Comparison of ENCODE assay signal across 24 cellular contexts in genomic region chr3:62525276-62525675, GRCh38.
DNase-seq lines count a peak whose midpoint lies in the region; ATAC-seq and TF ChIP-seq lines count a peak whose summit lies in the region.
"Had no signal": no experiment of that assay in that cellular context is flagged by ENCODE, and none has a peak within 500 bp of the region (broad histone marks: within the 10 kb centered on the region; RNA-seq: fewer than 3 reads in every experiment).

No MANE protein-coding gene starts in this region.

- no peak for ATAC-seq in HG03432 (IDR thresholded peaks at IDR 0.05; ENCODE audit: unreplicated experiment)
- ATAC-seq: activated T-cell treated with anti-CD3 and anti-CD28 coated beads, Interleukin-2, amount 50 U/mL, for 4 hours; CD8-positive, alpha-beta T cell; right cardiac atrium had no signal

- H3K9me3 ChIP-seq in A673 (ENCODE audit: low read depth, low read length, poor library complexity, severe bottlenecking) = no peaks in the 10 kb centered on the region

- POLR2A ChIA-PET in A673 (lab: Charles Lee; ENCODE audit: low non-redundant PET) = no interaction called here

- CTCF ChIA-PET in A673 (lab: Charles Lee) = no interaction called here

- intact Hi-C loops in activated CD4-positive, alpha-beta T cell treated with anti-CD3 and anti-CD28 coated beads, Interleukin-2, amount 10 ng/mL, durations not matched to agents 24 days and 14 days (cut with micrococcal nuclease) = no loop called here
- intact Hi-C loops in A673 (cut with micrococcal nuclease; ENCODE audit: unreplicated experiment) = no loop called here

- BruUV-seq in A673 (replicated peaks; lab: Mats Ljungman, UMichigan) = no TSS peak

- no peak overlapping the region for H3K27ac Mint-ChIP-seq in activated CD4-positive, alpha-beta T cell treated with anti-CD3 and anti-CD28 coated beads, Interleukin-2, amount 10 ng/mL, durations not matched to agents 24 days and 14 days
- H3K27ac Mint-ChIP-seq: activated CD4-positive, alpha-beta memory T cell treated with anti-CD3 and anti-CD28 coated beads, Interleukin-2, amount 10 ng/mL, durations not matched to agents 7 days and 5 days; brain; CD8-positive, alpha-beta T cell; type B pancreatic cell had no signal

- no peaks in the 10 kb centered on the region for H3K36me3 Mint-ChIP-seq in activated CD4-positive, alpha-beta T cell treated with anti-CD3 and anti-CD28 coated beads, Interleukin-2, amount 10 ng/mL, durations not matched to agents 24 days and 14 days (ENCODE audit: low read depth)
- H3K36me3 Mint-ChIP-seq: CD8-positive, alpha-beta T cell; type B pancreatic cell had no signal

- H3K27me3 Mint-ChIP-seq in activated CD4-positive, alpha-beta T cell treated with anti-CD3 and anti-CD28 coated beads, Interleukin-2, amount 10 ng/mL, durations not matched to agents 24 days and 14 days = no peaks in the 10 kb centered on the region
- H3K27me3 Mint-ChIP-seq: activated CD4-positive, alpha-beta memory T cell treated with anti-CD3 and anti-CD28 coated beads, Interleukin-2, amount 10 ng/mL, durations not matched to agents 7 days and 5 days had no signal

- H3K9me3 Mint-ChIP-seq in activated CD4-positive, alpha-beta T cell treated with anti-CD3 and anti-CD28 coated beads, Interleukin-2, amount 10 ng/mL, durations not matched to agents 24 days and 14 days = no peaks in the 10 kb centered on the region
- H3K9me3 Mint-ChIP-seq: activated T-cell treated with anti-CD3 and anti-CD28 coated beads, Interleukin-2, amount 50 U/mL, for 4 hours; CD8-positive, alpha-beta T cell; type B pancreatic cell had no signal

- H3K4me1 ChIP-seq in A673 (ENCODE audit: insufficient read depth, low read length, poor library complexity, severe bottlenecking) = no peaks in the 10 kb centered on the region

- no peak overlapping the region for H3K4me3 Mint-ChIP-seq in activated CD4-positive, alpha-beta T cell treated with anti-CD3 and anti-CD28 coated beads, Interleukin-2, amount 10 ng/mL, durations not matched to agents 24 days and 14 days
- H3K4me3 Mint-ChIP-seq: activated CD4-positive, alpha-beta memory T cell treated with anti-CD3 and anti-CD28 coated beads, Interleukin-2, amount 10 ng/mL, durations not matched to agents 7 days and 5 days; activated T-cell treated with anti-CD3 and anti-CD28 coated beads, Interleukin-2, amount 50 U/mL, for 4 hours; brain; CD8-positive, alpha-beta T cell; type B pancreatic cell had no signal

- H3K4me1 Mint-ChIP-seq in activated CD4-positive, alpha-beta T cell treated with anti-CD3 and anti-CD28 coated beads, Interleukin-2, amount 10 ng/mL, durations not matched to agents 24 days and 14 days = no peaks in the 10 kb centered on the region
- H3K4me1 Mint-ChIP-seq: activated CD4-positive, alpha-beta memory T cell treated with anti-CD3 and anti-CD28 coated beads, Interleukin-2, amount 10 ng/mL, durations not matched to agents 7 days and 5 days; brain had no signal

- TF ChIP-seq CTCF in AG10803 (conservative IDR thresholded peaks at IDR 0.05; ENCODE audit: low read length) (no peak), A673 (conservative IDR thresholded peaks at IDR 0.05; ENCODE audit: low read depth, low read length) (no peak)

- no peak overlapping the region for H3K27ac ChIP-seq in A673 (ENCODE audit: low read depth, low read length, poor library complexity, severe bottlenecking)

- peaks cover 8% of the 10 kb centered on the region for H3K27me3 ChIP-seq in A673 (replicated peaks; ENCODE audit: insufficient read depth, low read depth, low read length, poor library complexity)

- DNase-seq in AG10803 (ENCODE audit: low read depth) = peak; percentile 26
- peak; percentile 34 for DNase-seq in HT1080 (ENCODE audit: low read depth)
- DNase-seq in SW480 (ENCODE audit: low spot score) = peak; percentile 11
- peak; percentile 18 for DNase-seq in fibroblast of peridontal ligament (ENCODE audit: extremely low read depth)
- no peak for DNase-seq in activated CD4-positive, alpha-beta T cell treated with anti-CD3 and anti-CD28 coated beads, Interleukin-2, amount 10 ng/mL, durations not matched to agents 24 days and 14 days
- DNase-seq in A673 (ENCODE audit: low spot score) = no peak
- DNase-seq in superior temporal gyrus (ENCODE audit: extremely low spot score) = no peak
- DNase-seq: activated CD4-positive, alpha-beta memory T cell treated with anti-CD3 and anti-CD28 coated beads, Interleukin-2, amount 10 ng/mL, durations not matched to agents 7 days and 5 days; activated naive CD4-positive, alpha-beta T cell treated with anti-CD3 and anti-CD28 coated beads, Interleukin-2, amount 50 U/mL, for 16 hours; activated T-cell treated with anti-CD3 and anti-CD28 coated beads, Interleukin-2, amount 50 U/mL, for 4 hours; CD8-positive, alpha-beta T cell; cortex of kidney; EL; glutamatergic neuron; KG1; NCI-H1048; NCI-H2227 treated with DMSO at 0.1 percent for 48 hours; right cardiac atrium; RPMI8226; stimulated activated naive CD4-positive, alpha-beta T cell treated with Interleukin-2 at 50 U/mL for 16 hours; SW 1271 had no signal

- H3K4me3 ChIP-seq in AG10803 (ENCODE audit: low read length) = no peak overlapping the region
- H3K4me3 ChIP-seq in A673 (ENCODE audit: low read depth, low read length, poor library complexity, severe bottlenecking) = no peak overlapping the region

- H3K36me3 ChIP-seq in A673 (ENCODE audit: insufficient read depth, low read length, poor library complexity, severe bottlenecking) = no peaks in the 10 kb centered on the region

Comparison
In these comparisons a context has a peak if more than half of its experiments do, and no peak if none do; other contexts are left out.
1. DNase-seq: peak in AG10803 (single experiment), HT1080 (single experiment), SW480 (single experiment) and fibroblast of peridontal ligament (single experiment); none in activated CD4-positive, alpha-beta T cell treated with anti-CD3 and anti-CD28 coated beads, Interleukin-2, amount 10 ng/mL, durations not matched to agents 24 days and 14 days (single experiment), A673 (single experiment) and superior temporal gyrus (single experiment).